In the genomic region with DNA sequence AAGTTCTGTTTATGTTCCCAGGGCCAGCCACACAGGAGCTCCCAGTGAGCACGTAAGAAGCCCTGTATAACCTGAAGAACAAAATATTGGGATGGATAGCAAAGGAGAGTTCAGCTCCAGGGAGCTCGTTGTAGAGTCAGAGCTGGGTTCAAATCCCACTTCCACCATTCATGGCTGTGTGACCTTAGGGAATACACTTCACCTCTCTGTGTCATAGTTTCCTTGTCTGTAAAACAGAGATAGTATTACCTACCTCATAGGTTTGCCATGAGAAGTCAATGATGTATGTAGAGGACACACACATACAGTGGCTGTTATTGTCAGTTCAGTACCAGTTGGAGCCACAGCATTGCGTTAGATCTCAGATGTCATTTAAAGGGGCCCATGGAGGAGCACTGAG, we compare ENCODE assay signal across 14 cellular contexts.
DNase-seq lines count a peak whose midpoint lies in the region; ATAC-seq, FAIRE-seq and TF ChIP-seq lines count a peak whose summit lies in the region.
"Had no signal": no experiment of that assay in that cellular context is flagged by ENCODE, and none has a peak within 500 bp of the region (broad histone marks: within the 10 kb centered on the region; RNA-seq: fewer than 3 reads in every experiment).

No MANE protein-coding gene starts in this region.

- H3K14ac ChIP-seq in trophoblast cell (ENCODE audit: low read length) = no peak overlapping the region

- ATAC-seq in HepG2 = no peak
- no peak for ATAC-seq in right lobe of liver
- peak; percentile 59 for ATAC-seq in esophagus mucosa

- H3K4me1 ChIP-seq in HepG2 (ENCODE audit: insufficient read depth, low read length) (peaks cover 39% of the 10 kb centered on the region), right lobe of liver (peaks cover 0 to 17% (median 0%) of the 10 kb centered on the region in 4 donors), trophoblast cell (ENCODE audit: control insufficient read depth in 1 of 2, insufficient read depth in 2 of 2, low read length in 2 of 2) (no peaks in the 10 kb centered on the region)
- H3K4me1 ChIP-seq: BLaER1, HAP-1 had no signal

- no peak overlapping the region for H3K9ac ChIP-seq in HepG2 (ENCODE audit: insufficient read depth, low read depth, low read length)
- no peak overlapping the region for H3K9ac ChIP-seq in trophoblast cell (ENCODE audit: low read length)
- H3K9ac ChIP-seq: BLaER1 had no signal

- H2BK12ac ChIP-seq in trophoblast cell (ENCODE audit: low read length) = no peak overlapping the region

- H3K79me1 ChIP-seq in trophoblast cell (ENCODE audit: low read length) = no peaks in the 10 kb centered on the region

- H3K18ac ChIP-seq in trophoblast cell (ENCODE audit: low read length) = no peak overlapping the region

- TF ChIP-seq POLR2A in HepG2 (IDR thresholded peaks at IDR 0.05; ENCODE audit: insufficient read depth in 1 of 2, low read depth in 2 of 2, low read length in 2 of 2) (no peak), right lobe of liver (IDR thresholded peaks at IDR 0.05) (no peak)

- H3K27me3 ChIP-seq in HepG2 (ENCODE audit: control insufficient read depth in 1 of 2, insufficient read depth in 2 of 2, low read length in 2 of 2) = no peaks in the 10 kb centered on the region
- H3K27me3 ChIP-seq in right lobe of liver = no peaks in the 10 kb centered on the region
- no peaks in the 10 kb centered on the region for H3K27me3 ChIP-seq in WERI-Rb-1 (ENCODE audit: insufficient read depth, low read depth, severe bottlenecking)
- H3K27me3 ChIP-seq in trophoblast cell (ENCODE audit: insufficient read depth, low read length) = no peaks in the 10 kb centered on the region
- H3K27me3 ChIP-seq: BLaER1 had no signal

- H3K4me2 ChIP-seq in HepG2 (ENCODE audit: low read depth, low read length) (no peak overlapping the region), trophoblast cell (ENCODE audit: low read length) (no peak overlapping the region)
- H3K4me2 ChIP-seq: BLaER1 had no signal

- TF ChIP-seq RAD21 in HepG2 (CRISPR knock-in tag; IDR thresholded peaks at IDR 0.05) = no peak

- 98% methylated on average over 3 of the region's 3 CpGs for WGBS in HepG2 (ENCODE audit: low lambda C conversion rate)
- WGBS in right lobe of liver (ENCODE audit: insufficient coverage, low coverage, low lambda C conversion rate, missing lambda C conversion rate) = 78% methylated on average over 2 of the region's 3 CpGs
- no CpG with 5 or more reads among the region's 3 CpGs for WGBS in trophoblast cell (ENCODE audit: extremely low coverage, insufficient coverage, insufficient read length)

- H4K91ac ChIP-seq in trophoblast cell (ENCODE audit: low read depth, low read length) = no peak overlapping the region

- no peak overlapping the region for H2BK5ac ChIP-seq in trophoblast cell (ENCODE audit: low read depth, low read length, poor library complexity)

- no peaks in the 10 kb centered on the region for H3K9me3 ChIP-seq in HepG2 (ENCODE audit: low read length)
- H3K9me3 ChIP-seq in right lobe of liver = no peaks in the 10 kb centered on the region
- no peaks in the 10 kb centered on the region for H3K9me3 ChIP-seq in WERI-Rb-1 (ENCODE audit: severe bottlenecking)
- no peaks in the 10 kb centered on the region for H3K9me3 ChIP-seq in trophoblast cell (ENCODE audit: insufficient read depth, low read depth, low read length)
- H3K9me3 ChIP-seq: BLaER1, Caco-2, HAP-1 had no signal

- no peak overlapping the region for H4K8ac ChIP-seq in trophoblast cell (ENCODE audit: low read depth, low read length)

- H3K4ac ChIP-seq in trophoblast cell (ENCODE audit: low read depth, low read length) = no peak overlapping the region

- H2AK5ac ChIP-seq in trophoblast cell (ENCODE audit: low read length) = no peak overlapping the region

- H4K20me1 ChIP-seq in HepG2 (ENCODE audit: insufficient read depth, low read length) = no peaks in the 10 kb centered on the region; the same call in 1 of the 2 replicates

- no peak overlapping the region for H2AFZ ChIP-seq in HepG2 (ENCODE audit: low read length)
- H2AFZ ChIP-seq in trophoblast cell (ENCODE audit: insufficient read depth, low read length, poor library complexity) = no peak overlapping the region

- FAIRE-seq in HepG2 (lab: Jason Lieb, UNC) = no peak
- FAIRE-seq: H1 had no signal

- no peak overlapping the region for H2BK120ac ChIP-seq in trophoblast cell (ENCODE audit: insufficient read depth, low read length, poor library complexity)

- H3K27ac ChIP-seq in HepG2 (ENCODE audit: extremely low read length, insufficient read depth, low read length) (no peak overlapping the region), right lobe of liver (no peak overlapping the region), WERI-Rb-1 (peak overlapping the region; percentile 69), trophoblast cell (ENCODE audit: low read depth, low read length) (no peak overlapping the region)
- H3K27ac ChIP-seq: BLaER1 had no signal

- POLR2A ChIA-PET in HepG2 (lab: Yijun Ruan, JAX) = no interaction called here

- no TSS peak for BruUV-seq in HepG2 (replicated peaks; lab: Mats Ljungman, UMichigan)

- in situ Hi-C loops in HepG2 (cut with HindIII; ENCODE audit: extremely low pct_ligation_motif_present, low pct_unique_long_range_greater_than_20kb) = loop anchor here (10.0 kb wide), 1 partner anchor 297 kb away; the partner anchor contains the start of gene PITX1

- intact Hi-C loops in HepG2 (cut with micrococcal nuclease; ENCODE audit: unreplicated experiment) (loop anchor here (1.0 to 10.0 kb wide), 4 partner anchors 67 to 307 kb away; no protein-coding TSS in a partner anchor), right lobe of liver (cut with DNase I) (no loop called here)

- H3K79me2 ChIP-seq in HepG2 (ENCODE audit: insufficient read depth, low read length) (no peaks in the 10 kb centered on the region), trophoblast cell (ENCODE audit: control insufficient read depth, insufficient read depth, low read length, poor library complexity) (no peaks in the 10 kb centered on the region)

- H3K36me3 ChIP-seq in HepG2 (replicated peaks in 1 of 2; ENCODE audit: control insufficient read depth in 1 of 2, insufficient read depth in 2 of 2, low read length in 2 of 2) = peaks cover 13 to 40% of the 10 kb centered on the region in 2 experiments; a peak in 4 of 5 replicates
- peaks cover 0 to 8% (median 0%) of the 10 kb centered on the region in 4 donors for H3K36me3 ChIP-seq in right lobe of liver
- peaks cover 46% of the 10 kb centered on the region for H3K36me3 ChIP-seq in WERI-Rb-1
- peaks cover 30 to 35% of the 10 kb centered on the region in 2 experiments for H3K36me3 ChIP-seq in trophoblast cell (ENCODE audit: control insufficient read depth in 1 of 2, insufficient read depth in 2 of 2, low read length in 2 of 2)

- H3K4me3 ChIP-seq in HepG2 (replicated peaks in 1 of 3; ENCODE audit: insufficient read depth in 1 of 3, low read depth in 2 of 3, low read length in 3 of 3) (no peak overlapping the region), right lobe of liver (no peak overlapping the region), WERI-Rb-1 (ENCODE audit: low read depth, low read length) (no peak overlapping the region), trophoblast cell (ENCODE audit: low read depth, low read length) (no peak overlapping the region)
- H3K4me3 ChIP-seq: BLaER1, HAP-1 had no signal

- H3K23ac ChIP-seq in trophoblast cell (ENCODE audit: low read length) = no peak overlapping the region

- no peak for TF ChIP-seq CTCF in HepG2 (CRISPR knock-in tag; IDR thresholded peaks at IDR 0.05)
- TF ChIP-seq CTCF in right lobe of liver (IDR thresholded peaks at IDR 0.05) = no peak
- no peak for TF ChIP-seq CTCF in WERI-Rb-1 (IDR thresholded peaks at IDR 0.05; ENCODE audit: low read depth, low read length)

- CTCF ChIA-PET in HepG2 (lab: Yijun Ruan, JAX; ENCODE audit: low intra/inter-chr PET ratio, low total read pairs) = interaction anchor here (0.6 to 1.5 kb wide), 2 partner anchors 12 to 128 kb away, joined by 3 to 10 read pairs; no protein-coding TSS in a partner anchor

- no peak for DNase-seq in HepG2 (ENCODE audit: low spot score)
- DNase-seq in right lobe of liver = no peak
- no peak for DNase-seq in WERI-Rb-1
- no peak for DNase-seq in trophoblast cell
- DNase-seq in NCI-H524 treated with DMSO at 0.1 percent for 48 hours (lab: John Stamatoyannopoulos, UW) = no peak
- DNase-seq: Caco-2; CD8-positive, alpha-beta memory T cell; DMS53; GF-D8; HFFc6 had no signal

- no peak overlapping the region for H4K12ac ChIP-seq in trophoblast cell (ENCODE audit: low read depth, low read length)

- TF ChIP-seq EP300 in HepG2 (IDR thresholded peaks at IDR 0.05; ENCODE audit: low read depth in 2 of 2, low read length in 2 of 2) (no peak), HepG2 (CRISPR knock-in tag; IDR thresholded peaks at IDR 0.05; ENCODE audit: borderline replicate concordance) (no peak)

TF ChIP-seq in HepG2, 621 proteins besides CTCF, POLR2A, EP300 and RAD21:
- TF ChIP-seq CENPBD1 (CRISPR knock-in tag; IDR thresholded peaks at IDR 0.05; ENCODE audit: borderline replicate concordance, low read depth) (no peak), ZNF768 (CRISPR knock-in tag; IDR thresholded peaks at IDR 0.05) (peak; percentile 30; the same call in 1 of the 2 replicates), NFE2L2 (IDR thresholded peaks at IDR 0.05; ENCODE audit: low read length) (no peak), CCAR2 (optimal IDR thresholded peaks at IDR 0.05; ENCODE audit: low read depth, low read length) (no peak), FOXO4 (CRISPR knock-in tag; conservative IDR thresholded peaks at IDR 0.05) (no peak), RCOR2 (CRISPR knock-in tag; IDR thresholded peaks at IDR 0.05) (no peak), TEAD2 (CRISPR knock-in tag; IDR thresholded peaks at IDR 0.05) (no peak)
- TF ChIP-seq, protein P1, sequence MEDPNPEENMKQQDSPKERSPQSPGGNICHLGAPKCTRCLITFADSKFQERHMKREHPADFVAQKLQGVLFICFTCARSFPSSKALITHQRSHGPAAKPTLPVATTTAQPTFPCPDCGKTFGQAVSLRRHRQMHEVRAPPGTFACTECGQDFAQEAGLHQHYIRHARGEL (CRISPR knock-in tag; IDR thresholded peaks at IDR 0.05) = no peak
